In genomic region chr17:81906476-81907218, GRCh38 we compare ENCODE assay signal across 24 cellular contexts. TPM values are rescaled to one million over a fixed set of nuclear protein-coding genes. Genes with fewer than 3 reads are reported as not detected.
DNase-seq lines count a peak whose midpoint lies in the region; ATAC-seq, FAIRE-seq and TF ChIP-seq lines count a peak whose summit lies in the region.
"Had no signal": no experiment of that assay in that cellular context is flagged by ENCODE, and none has a peak within 500 bp of the region (broad histone marks: within the 10 kb centered on the region; RNA-seq: fewer than 3 reads in every experiment).

No MANE protein-coding gene starts in this region.

- intact Hi-C loops in IMR-90 (cut with micrococcal nuclease) = no loop called here
- intact Hi-C loops in K562 (cut with micrococcal nuclease) = no loop called here

- H3K4me3 ChIP-seq in SK-N-SH (ENCODE audit: low read depth in 2 of 2, low read length in 1 of 2) (no peak overlapping the region), IMR-90 (ENCODE audit: insufficient read depth, low read depth, low read length) (no peak overlapping the region), K562 (no peak overlapping the region)
- H3K4me3 ChIP-seq: dorsolateral prefrontal cortex, pancreas, SJSA1 had no signal

- H3K36me3 ChIP-seq in SK-N-SH (replicated peaks in 1 of 2; ENCODE audit: control insufficient read depth in 1 of 2, insufficient read depth in 2 of 2, low read length in 1 of 2) (peaks cover 7 to 50% of the 10 kb centered on the region in 2 experiments), IMR-90 (ENCODE audit: control insufficient read depth, insufficient read depth, low read length) (peaks cover 14% of the 10 kb centered on the region; the same call in 1 of the 2 replicates), K562 (ENCODE audit: control insufficient read depth, insufficient read depth, low read length) (peaks cover 68% of the 10 kb centered on the region; the same call in 2 of the 3 replicates)
- H3K36me3 ChIP-seq: pancreas had no signal

- H4K20me1 ChIP-seq in SK-N-SH (ENCODE audit: insufficient read depth) (peaks cover 6% of the 10 kb centered on the region), IMR-90 (ENCODE audit: insufficient read depth, low read length) (peaks cover 8% of the 10 kb centered on the region), K562 (replicated peaks; ENCODE audit: control insufficient read depth, insufficient read depth, low read length) (no peaks in the 10 kb centered on the region; the same call in 1 of the 2 replicates)

- H2BK15ac ChIP-seq in IMR-90 (ENCODE audit: low read depth, low read length) = no peak overlapping the region

- H4K5ac ChIP-seq in IMR-90 (ENCODE audit: low read depth, low read length) = no peak overlapping the region

- H3K4me1 Mint-ChIP-seq in stimulated activated naive B cell treated with anti-CD40 and anti-IgM and Interleukin-4, amounts not matched to agents 10 μg/mL and 1 μg/mL and 100 μg/mL, for 72 hours = peaks cover 10 to 20% of the 10 kb centered on the region in 2 donors

- peak overlapping the region; percentile 31 for H3K27ac Mint-ChIP-seq in stimulated activated naive B cell treated with anti-CD40 and anti-IgM and Interleukin-4, amounts not matched to agents 10 μg/mL and 1 μg/mL and 100 μg/mL, for 72 hours
- H3K27ac Mint-ChIP-seq: activated naive CD4-positive, alpha-beta T cell treated with anti-CD3 and anti-CD28 coated beads, Interleukin-2, amount 10 ng/mL, durations not matched to agents 7 days and 5 days; brain; stimulated activated memory B cell treated with anti-CD40 and anti-IgM and Interleukin-4, amounts not matched to agents 10 μg/mL and 1 μg/mL and 100 μg/mL, for 72 hours had no signal

- TF ChIP-seq POLR2A in IMR-90 (IDR thresholded peaks at IDR 0.05; ENCODE audit: low read depth, low read length) (no peak), K562 (conservative IDR thresholded peaks at IDR 0.05) (no peak), GM12892 (IDR thresholded peaks at IDR 0.05; ENCODE audit: low read depth, low read length) (no peak)

- H3K23ac ChIP-seq in IMR-90 (ENCODE audit: low read depth, low read length) = no peak overlapping the region

- TF ChIP-seq EP300 in SK-N-SH (IDR thresholded peaks at IDR 0.05; ENCODE audit: borderline replicate concordance in 1 of 2, low read depth in 1 of 2, low read length in 1 of 2) (no peak), K562 (IDR thresholded peaks at IDR 0.05; ENCODE audit: low read length) (no peak)

- no peak for FAIRE-seq in K562 (lab: Jason Lieb, UNC)
- no peak for FAIRE-seq in GM12892 (lab: Jason Lieb, UNC)
- FAIRE-seq: HTR-8/SVneo, pancreas, small intestine had no signal

- H3K36me3 Mint-ChIP-seq in stimulated activated naive B cell treated with anti-CD40 and anti-IgM and Interleukin-4, amounts not matched to agents 10 μg/mL and 1 μg/mL and 100 μg/mL, for 72 hours = peaks cover 23 to 36% of the 10 kb centered on the region in 2 donors
- H3K36me3 Mint-ChIP-seq: brain had no signal

- H4K8ac ChIP-seq in IMR-90 (ENCODE audit: low read depth in 2 of 2, low read length in 2 of 2) = no peak overlapping the region

- WGBS in SK-N-SH (ENCODE audit: low lambda C conversion rate) = 85% methylated on average over 7 of the region's 15 CpGs
- 90% methylated on average over 5 of the region's 15 CpGs; no CpG with 5 or more reads in 1 of the 2 experiments for WGBS in IMR-90 (ENCODE audit: extremely low coverage in 2 of 2, insufficient read length in 1 of 2), 2 experiments
- WGBS in K562 (ENCODE audit: insufficient coverage, low coverage, missing lambda C conversion rate) = 94% methylated on average over 13 of the region's 15 CpGs

- H3K27me3 Mint-ChIP-seq in stimulated activated naive B cell treated with anti-CD40 and anti-IgM and Interleukin-4, amounts not matched to agents 10 μg/mL and 1 μg/mL and 100 μg/mL, for 72 hours = no peaks in the 10 kb centered on the region
- H3K27me3 Mint-ChIP-seq: brain had no signal

- H2BK120ac ChIP-seq in IMR-90 (ENCODE audit: low read depth, low read length) = no peak overlapping the region

- H3K79me1 ChIP-seq in IMR-90 (ENCODE audit: low read depth in 1 of 2, low read length in 2 of 2) = peaks cover 0 to 15% of the 10 kb centered on the region in 2 experiments; a peak in 2 of 4 replicates

- in situ Hi-C loops in IMR-90 (cut with MboI; ENCODE audit: low sequenced_read_pairs) = no loop called here
- in situ Hi-C loops in K562 (cut with MboI) = no loop called here

- H3K27ac ChIP-seq in SK-N-SH (ENCODE audit: low read depth in 2 of 2, low read length in 1 of 2) = no peak overlapping the region
- H3K27ac ChIP-seq in IMR-90 (ENCODE audit: insufficient read depth, low read length) = no peak overlapping the region
- H3K27ac ChIP-seq in K562 (ENCODE audit: extremely low read depth, low read depth, low read length) = no peak overlapping the region
- H3K27ac ChIP-seq: pancreas, SJSA1 had no signal

- DNase-seq in SK-N-SH (no peak), IMR-90 (no peak), K562 (ENCODE audit: extremely low read depth in 1 of 4, low spot score in 3 of 4) (no peak), GM12892 (ENCODE audit: insufficient read length) (no peak), GM19238 (ENCODE audit: insufficient read length, low spot score) (no peak)
- DNase-seq in stimulated activated naive B cell treated with anti-CD40 and anti-IgM and Interleukin-4, amounts not matched to agents 10 μg/mL and 1 μg/mL and 100 μg/mL, for 72 hours = no peak
- DNase-seq: activated CD4-positive, alpha-beta T cell treated with anti-CD3 and anti-CD28 coated beads for 48 hours; activated naive CD4-positive, alpha-beta T cell treated with anti-CD3 and anti-CD28 coated beads, Interleukin-2, amount 10 ng/mL, durations not matched to agents 7 days and 5 days; activated T-cell treated with anti-CD3 and anti-CD28 coated beads for 4 hours; Caco-2; hypothalamus; MV-4-11; NCI-H2171; small intestine; T1000; trophoblast cell had no signal

- no peak overlapping the region for H2AFZ ChIP-seq in SK-N-SH (ENCODE audit: low read depth)
- peak overlapping the region; percentile 40 for H2AFZ ChIP-seq in IMR-90 (replicated peaks; ENCODE audit: low read length, poor library complexity)
- no peak overlapping the region for H2AFZ ChIP-seq in K562 (ENCODE audit: low read depth, low read length)

- H3K18ac ChIP-seq in IMR-90 (ENCODE audit: low read depth, low read length) = no peak overlapping the region

- peaks cover 7% of the 10 kb centered on the region; the same call in 1 of the 2 replicates for H3K79me2 ChIP-seq in SK-N-SH (ENCODE audit: insufficient read depth)
- H3K79me2 ChIP-seq in K562 (ENCODE audit: control insufficient read depth, insufficient read depth, low read length) = peaks cover 21% of the 10 kb centered on the region

- no peaks in the 10 kb centered on the region for H3K9me2 ChIP-seq in SK-N-SH

- TF ChIP-seq CTCF in SK-N-SH (IDR thresholded peaks at IDR 0.05) (no peak), IMR-90 (conservative IDR thresholded peaks at IDR 0.05; ENCODE audit: low read depth, low read length) (0 out of 2 replicates have a peak, but pooled peaks have one; percentile 5), K562 (IDR thresholded peaks at IDR 0.05 in 2 of 3, conservative IDR thresholded peaks at IDR 0.05 in 1 of 3; ENCODE audit: insufficient read depth in 2 of 3, low read depth in 1 of 3, low read length in 3 of 3) (peak; percentile 24 to 85 (median 58); a peak in 4 of 6 replicates)

- H2BK20ac ChIP-seq in IMR-90 (ENCODE audit: low read depth, low read length) = no peak overlapping the region

- BruUV-seq in IMR-90 (replicated peaks; lab: Mats Ljungman, UMichigan) (no TSS peak), K562 (replicated peaks; lab: Mats Ljungman, UMichigan) (no TSS peak)

- H3K9me1 ChIP-seq in IMR-90 (ENCODE audit: insufficient read depth, low read length) = 0 out of 2 replicates have a peak, but pooled peaks cover 4% of the 10 kb centered on the region
- peaks cover 3% of the 10 kb centered on the region for H3K9me1 ChIP-seq in K562 (ENCODE audit: control insufficient read depth, insufficient read depth, low read length)

- H4K91ac ChIP-seq in IMR-90 (ENCODE audit: insufficient read depth, low read depth, low read length) = no peak overlapping the region

- H3K4me3 Mint-ChIP-seq in stimulated activated naive B cell treated with anti-CD40 and anti-IgM and Interleukin-4, amounts not matched to agents 10 μg/mL and 1 μg/mL and 100 μg/mL, for 72 hours = no peak overlapping the region
- H3K4me3 Mint-ChIP-seq: activated naive CD4-positive, alpha-beta T cell treated with anti-CD3 and anti-CD28 coated beads, Interleukin-2, amount 10 ng/mL, durations not matched to agents 7 days and 5 days; brain; stimulated activated memory B cell treated with anti-CD40 and anti-IgM and Interleukin-4, amounts not matched to agents 10 μg/mL and 1 μg/mL and 100 μg/mL, for 72 hours had no signal

- H3K4me2 ChIP-seq in SK-N-SH = no peak overlapping the region
- H3K4me2 ChIP-seq in IMR-90 (ENCODE audit: low read depth, low read length) = no peak overlapping the region
- H3K4me2 ChIP-seq in K562 (ENCODE audit: insufficient read depth, low read length) = no peak overlapping the region

- no peak overlapping the region for H2AK9ac ChIP-seq in IMR-90 (replicated peaks; ENCODE audit: low read depth, low read length, poor library complexity)

- H3K4me1 ChIP-seq in SK-N-SH (ENCODE audit: control insufficient read depth in 1 of 2, insufficient read depth in 2 of 2, low read depth in 1 of 2, low read length in 1 of 2) = peaks cover 8 to 18% of the 10 kb centered on the region in 2 experiments; a peak in 2 of 4 replicates
- H3K4me1 ChIP-seq in IMR-90 (ENCODE audit: control insufficient read depth, insufficient read depth, low read length) = peaks cover 6% of the 10 kb centered on the region
- peaks cover 18 to 95% of the 10 kb centered on the region in 2 experiments for H3K4me1 ChIP-seq in K562 (replicated peaks in 1 of 2; ENCODE audit: control insufficient read depth in 2 of 2, insufficient read depth in 2 of 2, low read length in 2 of 2)

- no peak overlapping the region for H2AK5ac ChIP-seq in IMR-90 (ENCODE audit: low read depth, low read length)

- dilution Hi-C loops in IMR-90 (cut with HindIII; ENCODE audit: low sequenced_read_pairs, unreplicated experiment) = no loop called here

- no peaks in the 10 kb centered on the region for H3K9me3 Mint-ChIP-seq in stimulated activated naive B cell treated with anti-CD40 and anti-IgM and Interleukin-4, amounts not matched to agents 10 μg/mL and 1 μg/mL and 100 μg/mL, for 72 hours
- H3K9me3 Mint-ChIP-seq: activated naive CD4-positive, alpha-beta T cell treated with anti-CD3 and anti-CD28 coated beads, Interleukin-2, amount 10 ng/mL, durations not matched to agents 7 days and 5 days; brain; stimulated activated memory B cell treated with anti-CD40 and anti-IgM and Interleukin-4, amounts not matched to agents 10 μg/mL and 1 μg/mL and 100 μg/mL, for 72 hours had no signal

- H3F3A ChIP-seq in SK-N-SH (replicated peaks; ENCODE audit: insufficient read depth) = peaks cover 7% of the 10 kb centered on the region

- CTCF ChIA-PET in SK-N-SH (lab: Yijun Ruan, JAX) = interaction anchor here (1.0 to 2.2 kb wide), 7 partner anchors 18 to 123 kb away, joined by 3 to 7 read pairs (median 5); partner anchors contain the start of gene MAFG
- CTCF ChIA-PET in IMR-90 (lab: Yijun Ruan, JAX) = no interaction called here
- CTCF ChIA-PET in K562 (lab: Yijun Ruan, JAX; ENCODE audit: low intra/inter-chr PET ratio) = no interaction called here

- no peak overlapping the region for H3K9ac ChIP-seq in SK-N-SH
- H3K9ac ChIP-seq in IMR-90 (ENCODE audit: low read depth, low read length) = no peak overlapping the region
- 0 out of 4 replicates have a peak overlapping the region, but pooled peaks of 1 of the 2 experiments have one; percentile 10 for H3K9ac ChIP-seq in K562 (ENCODE audit: insufficient read depth in 1 of 2, low read depth in 2 of 2, low read length in 2 of 2)

- H3K56ac ChIP-seq in IMR-90 (ENCODE audit: extremely low read depth, insufficient read depth, low read length) = no peak overlapping the region

- no peak overlapping the region for H3K4ac ChIP-seq in IMR-90 (ENCODE audit: low read depth, low read length)

- peak; percentile 13; the same call in 1 of the 2 replicates for TF ChIP-seq RAD21 in SK-N-SH (IDR thresholded peaks at IDR 0.05; ENCODE audit: low read length)
- TF ChIP-seq RAD21 in IMR-90 (IDR thresholded peaks at IDR 0.05; ENCODE audit: low read length) = no peak
- TF ChIP-seq RAD21 in K562 (CRISPR knock-in tag; conservative IDR thresholded peaks at IDR 0.05 in 1 of 2, IDR thresholded peaks at IDR 0.05 in 1 of 2) = no peak

- no peak overlapping the region for H2BK5ac ChIP-seq in IMR-90 (ENCODE audit: low read depth, low read length, poor library complexity, severe bottlenecking)

- POLR2A ChIA-PET in SK-N-SH (lab: Yijun Ruan, JAX) (no interaction called here), IMR-90 (lab: Charles Lee; ENCODE audit: unreplicated experiment) (no interaction called here), K562 (lab: Yijun Ruan, JAX) (interaction anchor here (1.3 kb wide), 1 partner anchor 14 kb away, joined by 3 read pairs; no protein-coding TSS in a partner anchor)

- ATAC-seq in SK-N-SH treated with all-trans-retinoic acid at 6 μM for 48 hours = no peak
- no peak for ATAC-seq in IMR-90 (ENCODE audit: low read depth)
- no peak for ATAC-seq in K562
- ATAC-seq in stimulated activated naive B cell treated with anti-CD40 and anti-IgM and Interleukin-4, amounts not matched to agents 10 μg/mL and 1 μg/mL and 100 μg/mL, for 72 hours (replicated peaks) = no peak
- ATAC-seq in GM19324 (IDR thresholded peaks at IDR 0.05; ENCODE audit: low FRiP score, unreplicated experiment) = no peak
- ATAC-seq: pancreas; stimulated activated memory B cell treated with anti-CD40 and anti-IgM and Interleukin-4, amounts not matched to agents 10 μg/mL and 1 μg/mL and 100 μg/mL, for 72 hours had no signal

- H3K9me3 ChIP-seq in SK-N-SH = no peaks in the 10 kb centered on the region
- H3K9me3 ChIP-seq in IMR-90 (ENCODE audit: control insufficient read depth, insufficient read depth, low read length) = no peaks in the 10 kb centered on the region
- no peaks in the 10 kb centered on the region for H3K9me3 ChIP-seq in K562 (replicated peaks; ENCODE audit: control insufficient read depth, insufficient read depth, low read depth, low read length)
- H3K9me3 ChIP-seq: Caco-2, pancreas had no signal

- no peak overlapping the region for H3K14ac ChIP-seq in IMR-90 (replicated peaks; ENCODE audit: low read depth, low read length)

- no peaks in the 10 kb centered on the region for H3K27me3 ChIP-seq in SK-N-SH (ENCODE audit: insufficient read depth)
- no peaks in the 10 kb centered on the region for H3K27me3 ChIP-seq in IMR-90 (ENCODE audit: control insufficient read depth, insufficient read depth, low read length)
- H3K27me3 ChIP-seq in K562 (ENCODE audit: control insufficient read depth in 2 of 2, insufficient read depth in 2 of 2, low read length in 2 of 2) = no peaks in the 10 kb centered on the region
- H3K27me3 ChIP-seq: dorsolateral prefrontal cortex, pancreas, SJSA1 had no signal

RNA-seq across cellular contexts. Expression of gene PCYT2, which starts 4.6 kb away (rescaled TPM):
- polyA plus RNA-seq in SK-N-SH (2012; rRNA removed) (46.2 and 54.1 TPM in 2 replicates), IMR-90 (2012; rRNA removed) (38.5 and 43.0 TPM in 2 replicates), K562 (2011; rRNA removed) (71.5 and 97.8 TPM in 2 replicates), K562 (2014; fragmentation: Illumina TruSeq; extraction: Trizol) (83.7 and 95.3 TPM in 2 replicates), K562 (2014; fragmentation: Nextera tagmentation; extraction: Ambion mirVana) (1 to 10 TPM in 1 of 2 experiments, under 1 TPM in 1; 0.92 to 1.6 TPM), K562 (2014; rRNA removed) (131 and 133 TPM in 2 replicates)
- polyA plus RNA-seq in SK-N-SH (2012; cell fraction: cytosol; rRNA removed) = 23.8 and 36.1 TPM in 2 replicates
- 97.5 and 110 TPM in 2 replicates for polyA plus RNA-seq in SK-N-SH (2012; cell fraction: nucleus; rRNA removed)
- total RNA-seq in IMR-90 (2012; rRNA removed) (31.9 and 37.3 TPM in 2 replicates), K562 (2014; rRNA removed) (123 and 139 TPM in 2 replicates), K562 (2014; rRNA removed; fragmentation: Illumina TruSeq; extraction: Trizol) (42.7 and 57.5 TPM in 2 replicates), K562 (2015; rRNA removed; fragmentation: Illumina TruSeq; extraction: Trizol) (81.7 and 82.5 TPM in 2 replicates), K562 (2021) (125 and 134 TPM in 2 replicates)
- polyA plus RNA-seq in IMR-90 (2012; cell fraction: cytosol; rRNA removed) = 21.7 and 31.1 TPM in 2 replicates
- polyA plus RNA-seq in IMR-90 (2012; cell fraction: nucleus; rRNA removed; ENCODE audit: low replicate concordance) = 47.8 and 104 TPM in 2 replicates
- total RNA-seq in K562 (2011; cell fraction: chromatin; rRNA removed; ENCODE audit: low replicate concordance) = 142 and 422 TPM in 2 replicates
- total RNA-seq in K562 (2011; cell fraction: nucleolus; rRNA removed) = 366 and 427 TPM in 2 replicates
- 182 and 225 TPM in 2 replicates for total RNA-seq in K562 (2011; cell fraction: nucleoplasm; rRNA removed)
- 77.5 and 97.1 TPM in 2 replicates for polyA plus RNA-seq in K562 (2011; cell fraction: cytosol; rRNA removed)
- 473 and 533 TPM in 2 replicates for polyA plus RNA-seq in K562 (2011; cell fraction: nucleus; rRNA removed)
- 94.8 and 147 TPM in 2 replicates for polyA plus RNA-seq in K562 (2012)
- 48.7 and 49.2 TPM in 2 replicates for polyA minus RNA-seq in K562 (2011; rRNA and poly(A)+ RNA removed)
- 35.6 and 49.0 TPM in 2 replicates for polyA minus RNA-seq in K562 (2011; cell fraction: cytosol; rRNA and poly(A)+ RNA removed)
- 127 and 186 TPM in 2 replicates for polyA minus RNA-seq in K562 (2011; cell fraction: nucleus; rRNA and poly(A)+ RNA removed)
- polyA plus RNA-seq in GM12892 (2012; ENCODE audit: missing spikeins) = 22.9 TPM

RNA-seq across cellular contexts. Expression of gene NPB, which starts 4.6 kb away (rescaled TPM):
- polyA plus RNA-seq in SK-N-SH (2012; rRNA removed) (0.91 and 2.4 TPM in 2 replicates), IMR-90 (2012; rRNA removed) (0.51 and 1.2 TPM in 2 replicates), K562 (2011; rRNA removed) (0.03 and 0.07 TPM in 2 replicates), K562 (2014; fragmentation: Illumina TruSeq; extraction: Trizol) (0.07 TPM in 1 of 2 replicates, not detected in the other), K562 (2014; fragmentation: Nextera tagmentation; extraction: Ambion mirVana) (under 1 TPM; 0.43 to 0.61 TPM), K562 (2014; rRNA removed) (0.07 TPM in 1 of 2 replicates, not detected in the other)
- polyA plus RNA-seq in SK-N-SH (2012; cell fraction: cytosol; rRNA removed) = 1.0 and 1.9 TPM in 2 replicates
- 0.89 and 2.1 TPM in 2 replicates for polyA plus RNA-seq in SK-N-SH (2012; cell fraction: nucleus; rRNA removed)
- total RNA-seq in IMR-90 (2012; rRNA removed) (under 0.01 TPM in 1 of 2 replicates, not detected in the other), K562 (2014; rRNA removed) (0.14 and 0.57 TPM in 2 replicates), K562 (2014; rRNA removed; fragmentation: Illumina TruSeq; extraction: Trizol) (0.07 TPM in 1 of 2 replicates, not detected in the other), K562 (2015; rRNA removed; fragmentation: Illumina TruSeq; extraction: Trizol) (0.07 and 0.30 TPM in 2 replicates), K562 (2021) (0.53 and 0.65 TPM in 2 replicates)
- 6.3 and 8.4 TPM in 2 replicates for polyA plus RNA-seq in IMR-90 (2012; cell fraction: cytosol; rRNA removed)
- 0.63 and 1.9 TPM in 2 replicates for polyA plus RNA-seq in IMR-90 (2012; cell fraction: nucleus; rRNA removed; ENCODE audit: low replicate concordance)
- 0.86 and 1.5 TPM in 2 replicates for total RNA-seq in K562 (2011; cell fraction: chromatin; rRNA removed; ENCODE audit: low replicate concordance)
- total RNA-seq in K562 (2011; cell fraction: nucleolus; rRNA removed) = 1.3 TPM in 2 replicates
- total RNA-seq in K562 (2011; cell fraction: nucleoplasm; rRNA removed) = 1.2 and 1.4 TPM in 2 replicates
- 0.06 and 0.88 TPM in 2 replicates for polyA plus RNA-seq in K562 (2011; cell fraction: cytosol; rRNA removed)
- polyA plus RNA-seq in K562 (2011; cell fraction: nucleus; rRNA removed) = 0.26 TPM in 1 of 2 replicates, not detected in the other
- 0.52 TPM in 1 of 2 replicates, not detected in the other for polyA plus RNA-seq in K562 (2012)
- 0.21 TPM in 2 replicates for polyA minus RNA-seq in K562 (2011; rRNA and poly(A)+ RNA removed)
- not detected in 2 replicates for polyA minus RNA-seq in K562 (2011; cell fraction: cytosol; rRNA and poly(A)+ RNA removed)
- 0.40 and 0.78 TPM in 2 replicates for polyA minus RNA-seq in K562 (2011; cell fraction: nucleus; rRNA and poly(A)+ RNA removed)
- 0.66 TPM for polyA plus RNA-seq in GM12892 (2012; ENCODE audit: missing spikeins)

RNA-seq across cellular contexts. Expression of gene SIRT7, which starts 11.3 kb away (rescaled TPM):
- polyA plus RNA-seq in SK-N-SH (2012; rRNA removed) (32.6 and 34.1 TPM in 2 replicates), IMR-90 (2012; rRNA removed) (19.8 and 20.5 TPM in 2 replicates), K562 (2011; rRNA removed) (9.3 and 11.7 TPM in 2 replicates), K562 (2014; fragmentation: Illumina TruSeq; extraction: Trizol) (20.3 and 25.7 TPM in 2 replicates), K562 (2014; fragmentation: Nextera tagmentation; extraction: Ambion mirVana) (1 to 10 TPM; 1.6 to 2.0 TPM), K562 (2014; rRNA removed) (43.9 and 54.8 TPM in 2 replicates)
- 10.3 and 12.3 TPM in 2 replicates for polyA plus RNA-seq in SK-N-SH (2012; cell fraction: cytosol; rRNA removed)
- 182 and 254 TPM in 2 replicates for polyA plus RNA-seq in SK-N-SH (2012; cell fraction: nucleus; rRNA removed)
- total RNA-seq in IMR-90 (2012; rRNA removed) (13.9 and 14.5 TPM in 2 replicates), K562 (2014; rRNA removed) (42.2 and 49.3 TPM in 2 replicates), K562 (2014; rRNA removed; fragmentation: Illumina TruSeq; extraction: Trizol) (9.0 and 9.8 TPM in 2 replicates), K562 (2015; rRNA removed; fragmentation: Illumina TruSeq; extraction: Trizol) (23.6 and 24.6 TPM in 2 replicates), K562 (2021) (35.7 and 44.1 TPM in 2 replicates)
- polyA plus RNA-seq in IMR-90 (2012; cell fraction: cytosol; rRNA removed) = 8.3 and 10.9 TPM in 2 replicates
- 74.8 and 246 TPM in 2 replicates for polyA plus RNA-seq in IMR-90 (2012; cell fraction: nucleus; rRNA removed; ENCODE audit: low replicate concordance)
- 90.9 and 205 TPM in 2 replicates for total RNA-seq in K562 (2011; cell fraction: chromatin; rRNA removed; ENCODE audit: low replicate concordance)
- 97.4 and 110 TPM in 2 replicates for total RNA-seq in K562 (2011; cell fraction: nucleolus; rRNA removed)
- total RNA-seq in K562 (2011; cell fraction: nucleoplasm; rRNA removed) = 93.3 and 125 TPM in 2 replicates
- 11.2 and 16.2 TPM in 2 replicates for polyA plus RNA-seq in K562 (2011; cell fraction: cytosol; rRNA removed)
- 56.9 and 86.9 TPM in 2 replicates for polyA plus RNA-seq in K562 (2011; cell fraction: nucleus; rRNA removed)
- 36.1 and 36.9 TPM in 2 replicates for polyA plus RNA-seq in K562 (2012)
- polyA minus RNA-seq in K562 (2011; rRNA and poly(A)+ RNA removed) = 18.7 and 21.5 TPM in 2 replicates
- 22.3 and 25.1 TPM in 2 replicates for polyA minus RNA-seq in K562 (2011; cell fraction: cytosol; rRNA and poly(A)+ RNA removed)
- 27.7 and 31.4 TPM in 2 replicates for polyA minus RNA-seq in K562 (2011; cell fraction: nucleus; rRNA and poly(A)+ RNA removed)
- 16.7 TPM for polyA plus RNA-seq in GM12892 (2012; ENCODE audit: missing spikeins)

RNA-seq across cellular contexts. Expression of gene ANAPC11, which starts 15.1 kb away (rescaled TPM):
- polyA plus RNA-seq in SK-N-SH (2012; rRNA removed) (1,022 and 1,275 TPM in 2 replicates), IMR-90 (2012; rRNA removed) (387 and 508 TPM in 2 replicates), K562 (2011; rRNA removed) (238 and 354 TPM in 2 replicates), K562 (2014; fragmentation: Illumina TruSeq; extraction: Trizol) (57.2 and 105 TPM in 2 replicates), K562 (2014; fragmentation: Nextera tagmentation; extraction: Ambion mirVana) (100 to 1,000 TPM; 154 to 255 TPM), K562 (2014; rRNA removed) (318 and 338 TPM in 2 replicates)
- 764 and 988 TPM in 2 replicates for polyA plus RNA-seq in SK-N-SH (2012; cell fraction: cytosol; rRNA removed)
- polyA plus RNA-seq in SK-N-SH (2012; cell fraction: nucleus; rRNA removed) = 313 and 563 TPM in 2 replicates
- total RNA-seq in IMR-90 (2012; rRNA removed) (183 and 242 TPM in 2 replicates), K562 (2014; rRNA removed) (220 and 252 TPM in 2 replicates), K562 (2014; rRNA removed; fragmentation: Illumina TruSeq; extraction: Trizol) (32.5 and 41.2 TPM in 2 replicates), K562 (2015; rRNA removed; fragmentation: Illumina TruSeq; extraction: Trizol) (105 and 111 TPM in 2 replicates), K562 (2021) (214 and 217 TPM in 2 replicates)
- 1,074 and 1,088 TPM in 2 replicates for polyA plus RNA-seq in IMR-90 (2012; cell fraction: cytosol; rRNA removed)
- 252 and 310 TPM in 2 replicates for polyA plus RNA-seq in IMR-90 (2012; cell fraction: nucleus; rRNA removed; ENCODE audit: low replicate concordance)
- total RNA-seq in K562 (2011; cell fraction: chromatin; rRNA removed; ENCODE audit: low replicate concordance) = 37.2 and 84.5 TPM in 2 replicates
- 109 and 116 TPM in 2 replicates for total RNA-seq in K562 (2011; cell fraction: nucleolus; rRNA removed)
- 83.3 and 88.4 TPM in 2 replicates for total RNA-seq in K562 (2011; cell fraction: nucleoplasm; rRNA removed)
- 720 and 811 TPM in 2 replicates for polyA plus RNA-seq in K562 (2011; cell fraction: cytosol; rRNA removed)
- polyA plus RNA-seq in K562 (2011; cell fraction: nucleus; rRNA removed) = 288 and 348 TPM in 2 replicates
- 288 and 382 TPM in 2 replicates for polyA plus RNA-seq in K562 (2012)
- polyA minus RNA-seq in K562 (2011; rRNA and poly(A)+ RNA removed) = 56.1 and 67.4 TPM in 2 replicates
- 52.4 and 82.6 TPM in 2 replicates for polyA minus RNA-seq in K562 (2011; cell fraction: cytosol; rRNA and poly(A)+ RNA removed)
- 24.8 and 36.9 TPM in 2 replicates for polyA minus RNA-seq in K562 (2011; cell fraction: nucleus; rRNA and poly(A)+ RNA removed)
- 116 TPM for polyA plus RNA-seq in GM12892 (2012; ENCODE audit: missing spikeins)

RNA-seq across cellular contexts. Expression of gene ALYREF, which starts 15.3 kb away (rescaled TPM):
- polyA plus RNA-seq in SK-N-SH (2012; rRNA removed) (176 and 269 TPM in 2 replicates), IMR-90 (2012; rRNA removed) (88.6 and 112 TPM in 2 replicates), K562 (2011; rRNA removed) (97.2 and 103 TPM in 2 replicates), K562 (2014; fragmentation: Illumina TruSeq; extraction: Trizol) (147 and 154 TPM in 2 replicates), K562 (2014; fragmentation: Nextera tagmentation; extraction: Ambion mirVana) (1 to 10 TPM; 1.9 to 3.7 TPM), K562 (2014; rRNA removed) (206 and 253 TPM in 2 replicates)
- polyA plus RNA-seq in SK-N-SH (2012; cell fraction: cytosol; rRNA removed) = 159 and 175 TPM in 2 replicates
- 164 and 238 TPM in 2 replicates for polyA plus RNA-seq in SK-N-SH (2012; cell fraction: nucleus; rRNA removed)
- total RNA-seq in IMR-90 (2012; rRNA removed) (144 and 159 TPM in 2 replicates), K562 (2014; rRNA removed) (416 and 428 TPM in 2 replicates), K562 (2014; rRNA removed; fragmentation: Illumina TruSeq; extraction: Trizol) (74.3 and 99.3 TPM in 2 replicates), K562 (2015; rRNA removed; fragmentation: Illumina TruSeq; extraction: Trizol) (225 and 227 TPM in 2 replicates), K562 (2021) (279 and 283 TPM in 2 replicates)
- 102 and 133 TPM in 2 replicates for polyA plus RNA-seq in IMR-90 (2012; cell fraction: cytosol; rRNA removed)
- polyA plus RNA-seq in IMR-90 (2012; cell fraction: nucleus; rRNA removed; ENCODE audit: low replicate concordance) = 62.2 and 73.2 TPM in 2 replicates
- 29.1 and 64.1 TPM in 2 replicates for total RNA-seq in K562 (2011; cell fraction: chromatin; rRNA removed; ENCODE audit: low replicate concordance)
- 70.7 and 78.0 TPM in 2 replicates for total RNA-seq in K562 (2011; cell fraction: nucleolus; rRNA removed)
- 41.9 and 54.1 TPM in 2 replicates for total RNA-seq in K562 (2011; cell fraction: nucleoplasm; rRNA removed)
- 93.7 and 166 TPM in 2 replicates for polyA plus RNA-seq in K562 (2011; cell fraction: cytosol; rRNA removed)
- 98.4 and 110 TPM in 2 replicates for polyA plus RNA-seq in K562 (2011; cell fraction: nucleus; rRNA removed)
- 112 and 177 TPM in 2 replicates for polyA plus RNA-seq in K562 (2012)
- polyA minus RNA-seq in K562 (2011; rRNA and poly(A)+ RNA removed) = 101 and 147 TPM in 2 replicates
- 92.8 and 121 TPM in 2 replicates for polyA minus RNA-seq in K562 (2011; cell fraction: cytosol; rRNA and poly(A)+ RNA removed)
- polyA minus RNA-seq in K562 (2011; cell fraction: nucleus; rRNA and poly(A)+ RNA removed) = 36.5 and 40.0 TPM in 2 replicates
- polyA plus RNA-seq in GM12892 (2012; ENCODE audit: missing spikeins) = 77.6 TPM

Comparison
In these comparisons a context has a peak if more than half of its experiments do, and no peak if none do; other contexts are left out.
1. Of the 27 proteins assayed by ChIP-seq in both K562 and SK-N-SH: peak only in K562: CTCF; only in SK-N-SH: RAD21; in both: none; in neither: 25.